1 cellular context compared by ENCODE assay signal in the genomic region with DNA sequence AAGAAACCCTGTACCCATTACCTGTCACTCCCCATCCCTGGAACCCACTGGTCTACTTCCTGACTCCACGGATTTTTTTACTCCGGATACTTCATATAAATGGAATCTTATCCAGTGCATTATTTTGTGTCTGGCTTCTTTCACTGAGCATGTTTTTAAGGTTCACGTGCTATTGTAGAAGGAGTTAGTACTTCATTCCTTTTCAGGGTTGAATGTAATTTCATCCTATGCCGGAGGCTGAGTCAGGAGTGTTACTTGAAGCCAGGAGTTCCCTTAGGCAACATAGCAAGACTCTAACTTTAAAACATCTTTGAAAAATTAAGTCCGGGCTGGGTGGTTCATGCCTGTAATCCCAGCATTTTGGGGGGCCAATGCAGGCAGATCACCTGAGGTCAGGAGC.
TF ChIP-seq lines count a peak whose summit lies in the region.

No MANE protein-coding gene starts in this region.

TF ChIP-seq in IMR-90, 13 proteins besides CTCF, POLR2A, EP300 and RAD21 (continued from another document):
- TF ChIP-seq ELK1 (IDR thresholded peaks at IDR 0.05; ENCODE audit: borderline replicate concordance, low read depth, low read length) (no peak), CHD1 (IDR thresholded peaks at IDR 0.05; ENCODE audit: low read depth, low read length) (no peak), NFE2L2 (IDR thresholded peaks at IDR 0.05; ENCODE audit: low read depth, low read length) (no peak), CEBPB (IDR thresholded peaks at IDR 0.05; ENCODE audit: low read depth, low read length) (no peak), MAFK (IDR thresholded peaks at IDR 0.05; ENCODE audit: low read depth, low read length) (no peak)
